ENCODE assay signal across 30 cellular contexts in genomic region chrX:123817288-123817894, GRCh38.
"Had no signal": no experiment of that assay in that cellular context is flagged by ENCODE, and none has a peak within 500 bp of the region (broad histone marks: within the 10 kb centered on the region; RNA-seq: fewer than 3 reads in every experiment).

No MANE protein-coding gene starts in this region.

- H3K27me3 Mint-ChIP-seq: activated naive CD4-positive, alpha-beta T cell treated with anti-CD3 and anti-CD28 coated beads, Interleukin-2, amount 10 ng/mL, durations not matched to agents 7 days and 5 days; central memory CD8-positive, alpha-beta T cell; naive B cell; type B pancreatic cell had no signal

- ATAC-seq: activated CD4-positive, CD25-positive, alpha-beta regulatory T cell treated with anti-CD3 and anti-CD28 coated beads, Interleukin-2, amount 50 U/mL, for 24 hours; heart right ventricle; psoas muscle had no signal

- H3K27ac Mint-ChIP-seq: activated naive CD4-positive, alpha-beta T cell treated with anti-CD3 and anti-CD28 coated beads, Interleukin-2, amount 10 ng/mL, durations not matched to agents 7 days and 5 days; activated T-helper 1 cell treated with anti-CD3 and anti-CD28 coated beads, Interleukin-12 subunit alpha, Interleukin-12 subunit beta, Interleukin-2, Interleukin-4 antibody, amounts not matched to agents 30 ng/mL and 10 ng/mL and 1 ng/mL, durations not matched to agents 14 hours and 24 hours and 36 hours; nephron progenitor cell; T-helper 1 cell treated with Interleukin-12 subunit alpha and Interleukin-12 subunit beta and Interleukin-4 antibody, amounts not matched to agents 30 μg/mL and 1 μg/mL, for 36 hours; type B pancreatic cell had no signal

- H3K36me3 ChIP-seq: breast epithelium, esophagus squamous epithelium, heart right ventricle, left ventricle myocardium inferior, neutrophil, ovary, spleen, uterus, WERI-Rb-1 had no signal

- H3K9me3 Mint-ChIP-seq: activated naive CD4-positive, alpha-beta T cell treated with anti-CD3 and anti-CD28 coated beads, Interleukin-2, amount 10 ng/mL, durations not matched to agents 7 days and 5 days; activated T-helper 1 cell treated with anti-CD3 and anti-CD28 coated beads, Interleukin-12 subunit alpha, Interleukin-12 subunit beta, Interleukin-2, Interleukin-4 antibody, amounts not matched to agents 30 ng/mL and 10 ng/mL and 1 ng/mL, durations not matched to agents 14 hours and 24 hours and 36 hours; central memory CD8-positive, alpha-beta T cell; T-helper 1 cell treated with Interleukin-12 subunit alpha and Interleukin-12 subunit beta and Interleukin-4 antibody, amounts not matched to agents 30 μg/mL and 1 μg/mL, for 36 hours; type B pancreatic cell had no signal

- H3K4me3 ChIP-seq: breast epithelium, esophagus squamous epithelium, heart right ventricle, left ventricle myocardium inferior, lung, ovary, psoas muscle, spleen, testis, uterus had no signal

- H3K27me3 ChIP-seq: breast epithelium, esophagus squamous epithelium, heart right ventricle, neutrophil, ovary, spleen, testis, uterus had no signal

- H3K9me3 ChIP-seq: breast epithelium, esophagus squamous epithelium, heart right ventricle, left ventricle myocardium inferior, neutrophil, ovary, psoas muscle, spleen, testis, uterus had no signal

- H3K4me1 Mint-ChIP-seq: activated naive CD4-positive, alpha-beta T cell treated with anti-CD3 and anti-CD28 coated beads, Interleukin-2, amount 10 ng/mL, durations not matched to agents 7 days and 5 days; central memory CD8-positive, alpha-beta T cell had no signal

- H3K27ac ChIP-seq: breast epithelium, heart right ventricle, left ventricle myocardium inferior, neutrophil, ovary, psoas muscle, spleen, testis, uterus, WERI-Rb-1 had no signal

- DNase-seq: activated CD4-positive, alpha-beta T cell treated with anti-CD3 and anti-CD28 coated beads for 48 hours; activated CD4-positive, alpha-beta T cell treated with anti-CD3 and anti-CD28 coated beads, Interleukin-2, amount 50 U/mL, for 48 hours; activated CD8-positive, alpha-beta memory T cell treated with anti-CD3 and anti-CD28 coated beads, Interleukin-2, amount 50 U/mL, for 4 hours; activated effector memory CD4-positive, alpha-beta T cell treated with anti-CD3 and anti-CD28 coated beads, Interleukin-2, amount 50 U/mL, for 16 hours; activated naive CD4-positive, alpha-beta T cell treated with anti-CD3 and anti-CD28 coated beads, Interleukin-2, amount 10 ng/mL, durations not matched to agents 7 days and 5 days; activated T-cell treated with anti-CD3 and anti-CD28 coated beads, Interleukin-2, amount 50 U/mL, for 1 hour; dermis blood vessel endothelial cell; effector CD4-positive, alpha-beta T cell; esophagus squamous epithelium; foreskin melanocyte; heart right ventricle; left ventricle myocardium inferior; naive B cell; nephron progenitor cell; ovary; psoas muscle; spleen; stimulated activated naive CD4-positive, alpha-beta T cell; T-helper 9 cell; testis; uterus; WERI-Rb-1 had no signal

- H3K4me3 Mint-ChIP-seq: activated naive CD4-positive, alpha-beta T cell treated with anti-CD3 and anti-CD28 coated beads, Interleukin-2, amount 10 ng/mL, durations not matched to agents 7 days and 5 days; activated T-helper 1 cell treated with anti-CD3 and anti-CD28 coated beads, Interleukin-12 subunit alpha, Interleukin-12 subunit beta, Interleukin-2, Interleukin-4 antibody, amounts not matched to agents 30 ng/mL and 10 ng/mL and 1 ng/mL, durations not matched to agents 14 hours and 24 hours and 36 hours; central memory CD8-positive, alpha-beta T cell; naive B cell; nephron progenitor cell; T-helper 1 cell treated with Interleukin-12 subunit alpha and Interleukin-12 subunit beta and Interleukin-4 antibody, amounts not matched to agents 30 μg/mL and 1 μg/mL, for 36 hours; type B pancreatic cell had no signal

- H3K36me3 Mint-ChIP-seq: activated naive CD4-positive, alpha-beta T cell treated with anti-CD3 and anti-CD28 coated beads, Interleukin-2, amount 10 ng/mL, durations not matched to agents 7 days and 5 days; naive B cell; type B pancreatic cell had no signal

- H3K4me1 ChIP-seq: breast epithelium, heart right ventricle, left ventricle myocardium inferior, psoas muscle, spleen, testis, uterus had no signal
